1 cellular context compared by ENCODE assay signal in genomic region chr18:22789600-22789999, GRCh38.
TF ChIP-seq lines count a peak whose summit lies in the region.

No MANE protein-coding gene starts in this region.

TF ChIP-seq in IMR-90, 13 proteins besides CTCF, POLR2A, EP300 and RAD21:
- no peak for TF ChIP-seq RCOR1 (IDR thresholded peaks at IDR 0.05; ENCODE audit: insufficient replicate concordance, low read length)
- TF ChIP-seq MAFK (IDR thresholded peaks at IDR 0.05; ENCODE audit: low read depth, low read length), result no peak
- TF ChIP-seq CEBPB (IDR thresholded peaks at IDR 0.05; ENCODE audit: low read depth, low read length), result no peak
- no peak for TF ChIP-seq MXI1 (IDR thresholded peaks at IDR 0.05; ENCODE audit: borderline replicate concordance, low read depth, low read length)
- no peak for TF ChIP-seq SMC3 (IDR thresholded peaks at IDR 0.05; ENCODE audit: low read depth, low read length)
